9 cellular contexts compared by ENCODE assay signal in the genomic region with DNA sequence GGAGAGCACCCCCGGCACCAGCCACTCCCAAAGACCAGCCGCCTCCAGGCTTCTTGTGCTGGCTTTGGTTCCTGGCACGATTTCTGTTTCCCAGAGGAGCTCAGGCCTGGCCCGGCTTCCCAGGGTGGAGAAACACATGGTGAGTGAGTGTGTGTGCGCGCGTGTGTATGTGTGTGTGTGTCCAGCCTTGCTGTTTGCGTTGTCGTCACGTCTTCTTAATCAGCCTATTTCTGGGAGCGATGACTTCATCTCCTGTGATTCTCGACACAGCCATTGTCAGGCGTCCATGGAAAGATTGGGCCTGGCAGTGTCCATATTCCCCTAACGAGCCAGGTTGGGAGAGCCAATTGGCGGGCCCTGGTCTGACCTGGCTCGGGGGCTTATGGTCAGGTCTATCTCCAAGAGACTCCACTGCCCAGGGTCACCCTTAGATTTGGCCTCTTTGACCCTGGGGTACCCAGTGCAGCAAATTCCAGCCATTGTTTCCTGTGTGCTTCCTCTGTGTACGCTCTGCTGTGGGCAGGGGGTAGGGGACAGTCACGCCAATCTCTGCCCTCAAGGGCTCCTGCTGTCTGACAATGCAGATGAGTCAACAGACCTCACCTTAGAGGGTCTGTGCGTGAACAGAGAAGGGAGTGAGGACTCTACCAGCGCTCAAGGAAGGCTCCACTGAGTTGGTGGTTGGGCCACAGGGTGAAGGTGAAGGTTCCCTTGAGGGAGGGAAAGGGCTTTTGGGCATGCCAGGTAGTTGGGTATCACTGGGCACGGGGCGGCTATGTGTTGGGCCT.
DNase-seq lines count a peak whose midpoint lies in the region; ATAC-seq and TF ChIP-seq lines count a peak whose summit lies in the region.
"Had no signal": no experiment of that assay in that cellular context is flagged by ENCODE, and none has a peak within 500 bp of the region (broad histone marks: within the 10 kb centered on the region; RNA-seq: fewer than 3 reads in every experiment).

No MANE protein-coding gene starts in this region.

- H3K4me3 ChIP-seq in mammary epithelial cell (replicated peaks in 1 of 3; ENCODE audit: insufficient read depth in 1 of 3, low read depth in 2 of 3, low read length in 3 of 3) = no peak overlapping the region
- H3K4me3 ChIP-seq in gastrocnemius medialis = no peak overlapping the region

- peak; percentile 95 to 97 for ATAC-seq in gastrocnemius medialis
- no peak for ATAC-seq in GM21528 (IDR thresholded peaks at IDR 0.05; ENCODE audit: low FRiP score, unreplicated experiment)
- ATAC-seq in HG02678 (IDR thresholded peaks at IDR 0.05; ENCODE audit: unreplicated experiment) = no peak
- no peak for ATAC-seq in HG03442 (IDR thresholded peaks at IDR 0.05; ENCODE audit: unreplicated experiment)

- peak; percentile 52 to 68 for TF ChIP-seq POLR2A in gastrocnemius medialis (IDR thresholded peaks at IDR 0.05)

- in situ Hi-C loops in mammary epithelial cell (cut with MboI; ENCODE audit: low sequenced_read_pairs in 2 of 2) = no loop called here
- in situ Hi-C loops in gastrocnemius medialis (cut with MboI; ENCODE audit: low sequenced_read_pairs in 4 of 4) = no loop called here

- intact Hi-C loops in mammary epithelial cell (cut with micrococcal nuclease) = no loop called here
- intact Hi-C loops in gastrocnemius medialis (cut with DNase I; ENCODE audit: low total_unique reads) = loop anchor here (1.0 to 2.0 kb wide), 2 partner anchors 14 to 24 kb away; no protein-coding TSS in a partner anchor

- H3K9me3 ChIP-seq in mammary epithelial cell (replicated peaks; ENCODE audit: insufficient read depth, low read length) = no peaks in the 10 kb centered on the region
- H3K9me3 ChIP-seq in gastrocnemius medialis = no peaks in the 10 kb centered on the region

- peaks cover 100% of the 10 kb centered on the region for H3K79me2 ChIP-seq in mammary epithelial cell (ENCODE audit: insufficient read depth, low read length)

- no peak overlapping the region for H2AFZ ChIP-seq in mammary epithelial cell (ENCODE audit: low read depth, low read length)

- DNase-seq in GOT3 (lab: John Stamatoyannopoulos, UW) (peak; percentile 20), mammary epithelial cell (peak; percentile 79), hypothalamus (lab: John Stamatoyannopoulos, UW) (peak in 39 of 51 donors; percentile 9 to 78 (median 54)), gastrocnemius medialis (peak; percentile 96 to 98)
- DNase-seq in activated CD4-positive, alpha-beta T cell treated with anti-CD3 and anti-CD28 coated beads, Interleukin-2, amount 50 U/mL, for 4 hours = no peak

- H3K4me1 ChIP-seq in mammary epithelial cell (ENCODE audit: insufficient read depth, low read length) (peaks cover 40% of the 10 kb centered on the region), gastrocnemius medialis (peaks cover 93 to 95% of the 10 kb centered on the region in 2 donors)

- TF ChIP-seq CTCF in mammary epithelial cell (conservative IDR thresholded peaks at IDR 0.05 in 1 of 2, IDR thresholded peaks at IDR 0.05 in 1 of 2; ENCODE audit: extremely low read depth in 1 of 2, insufficient read depth in 1 of 2, low read depth in 1 of 2, low read length in 2 of 2) (no peak), gastrocnemius medialis (IDR thresholded peaks at IDR 0.05 in 4 of 5, conservative IDR thresholded peaks at IDR 0.05 in 1 of 5) (peak in 1 of 5 experiments; percentile 18)

- H4K20me1 ChIP-seq in mammary epithelial cell (ENCODE audit: insufficient read depth, low read length) = peaks cover 3% of the 10 kb centered on the region

- H3K36me3 ChIP-seq in mammary epithelial cell (ENCODE audit: insufficient read depth, low read length) (no peaks in the 10 kb centered on the region), gastrocnemius medialis (no peaks in the 10 kb centered on the region)

- CTCF ChIA-PET in mammary epithelial cell (lab: Charles Lee; ENCODE audit: low non-redundant PET) = no interaction called here

- dilution Hi-C loops in mammary epithelial cell (cut with HindIII; ENCODE audit: low sequenced_read_pairs) = no loop called here

- no peak overlapping the region for H3K9ac ChIP-seq in mammary epithelial cell (ENCODE audit: insufficient read depth, low read length)

- H3K27ac ChIP-seq in mammary epithelial cell (ENCODE audit: insufficient read depth, low read depth, low read length) (peak overlapping the region; percentile 22), gastrocnemius medialis (peak overlapping the region; percentile 88 to 93 (median 90))
- H3K27ac ChIP-seq: VCaP had no signal

- WGBS in mammary epithelial cell (ENCODE audit: low coverage, missing lambda C conversion rate) = 43% methylated on average over 21 of the region's 22 CpGs

- no peaks in the 10 kb centered on the region for H3K27me3 ChIP-seq in mammary epithelial cell (ENCODE audit: insufficient read depth, low read length)
- H3K27me3 ChIP-seq in gastrocnemius medialis = no peaks in the 10 kb centered on the region

- no TSS peak for BruUV-seq in mammary epithelial cell (replicated peaks; lab: Mats Ljungman, UMichigan)

- no peak overlapping the region for H3K4me2 ChIP-seq in mammary epithelial cell (ENCODE audit: insufficient read depth, low read depth, low read length)

Comparison
In these comparisons a context has a peak if more than half of its experiments do, and no peak if none do; other contexts are left out.
1. DNase-seq: peak in GOT3 (single experiment), mammary epithelial cell (single experiment), hypothalamus (39 of 51) and gastrocnemius medialis (2 of 2); none in activated CD4-positive, alpha-beta T cell treated with anti-CD3 and anti-CD28 coated beads, Interleukin-2, amount 50 U/mL, for 4 hours (0 of 2).
2. ATAC-seq: peak in gastrocnemius medialis (2 of 2); none in GM21528 (single experiment), HG02678 (single experiment) and HG03442 (single experiment).